Comparison of ENCODE assay signal across 16 cellular contexts in the genomic region with DNA sequence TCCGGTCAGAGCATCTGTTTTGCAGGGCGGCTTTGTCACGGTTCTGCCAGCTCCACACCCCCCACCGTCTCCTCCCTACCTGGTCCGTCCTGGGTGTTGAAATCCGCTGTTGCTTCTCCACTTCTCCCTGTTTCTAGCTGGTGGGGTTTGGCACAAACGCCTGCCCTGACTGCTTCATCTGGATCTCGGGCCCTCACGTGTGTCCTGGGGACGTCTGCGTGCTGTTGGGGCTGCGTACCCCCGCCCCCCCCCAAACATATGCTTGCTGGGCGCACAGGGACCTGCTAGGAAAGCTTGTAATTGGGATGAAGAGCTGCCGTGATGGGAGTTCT. TPM values are rescaled to one million over a fixed set of nuclear protein-coding genes. Genes with fewer than 3 reads are reported as not detected.
DNase-seq lines count a peak whose midpoint lies in the region; ATAC-seq, FAIRE-seq and TF ChIP-seq lines count a peak whose summit lies in the region.
"Had no signal": no experiment of that assay in that cellular context is flagged by ENCODE, and none has a peak within 500 bp of the region (broad histone marks: within the 10 kb centered on the region; RNA-seq: fewer than 3 reads in every experiment).

No MANE protein-coding gene starts in this region.

- SMC1A ChIA-PET in GM12878 (lab: Charles Lee; ENCODE audit: uncharacterized antibody, unreplicated experiment): interaction anchor here (0.6 to 4.4 kb wide), 13 partner anchors 10 to 293 kb away, joined by 3 to 69 read pairs (median 6); a partner anchor contains a TSS

- H3K27me3 Mint-ChIP-seq in activated naive CD4-positive, alpha-beta T cell treated with anti-CD3 and anti-CD28 coated beads, Interleukin-2, amount 50 U/mL, for 24 hours: no peaks in the 10 kb centered on the region

- H3K27me3 ChIP-seq in GM12878 (replicated peaks in 1 of 2; ENCODE audit: control insufficient read depth in 2 of 2, insufficient read depth in 2 of 2, low read length in 1 of 2): no peaks in the 10 kb centered on the region
- no peaks in the 10 kb centered on the region for H3K27me3 ChIP-seq in aorta (ENCODE audit: control insufficient read depth in 1 of 2, insufficient read depth in 2 of 2, low read length in 1 of 2)
- H3K27me3 ChIP-seq: ascending aorta had no signal

- peak overlapping the region; percentile 77 for H3K4me2 ChIP-seq in GM12878 (ENCODE audit: control insufficient read depth, insufficient read depth)

- peaks cover 21% of the 10 kb centered on the region for H3K4me1 ChIP-seq in GM12878 (ENCODE audit: control insufficient read depth, insufficient read depth, low read length)
- H3K4me1 ChIP-seq in aorta (ENCODE audit: control insufficient read depth in 1 of 2, insufficient read depth in 2 of 2, low read length in 2 of 2): no peaks in the 10 kb centered on the region
- H3K4me1 ChIP-seq: prostate gland had no signal

- no peak for FAIRE-seq in GM12878 (lab: Jason Lieb, UNC)

- TF ChIP-seq POLR2A in NB4 (IDR thresholded peaks at IDR 0.05; ENCODE audit: extremely low read depth, insufficient read length) (no peak), GM12878 (IDR thresholded peaks at IDR 0.05; ENCODE audit: low read depth, low read length) (no peak)

- no peak for TF ChIP-seq CTCF in NB4 (IDR thresholded peaks at IDR 0.05; ENCODE audit: low read depth, low read length)
- TF ChIP-seq CTCF in GM12878 (IDR thresholded peaks at IDR 0.05 in 2 of 3, conservative IDR thresholded peaks at IDR 0.05 in 1 of 3; ENCODE audit: control insufficient read depth in 2 of 3, extremely low read depth in 1 of 3, insufficient read depth in 1 of 3, low read depth in 3 of 3, low read length in 3 of 3): no peak
- no peak for TF ChIP-seq CTCF in GM20000 (IDR thresholded peaks at IDR 0.05; ENCODE audit: extremely low read depth, missing control alignments)

- POLR2A ChIA-PET in GM12878 (lab: Charles Lee): interaction anchor here (0.5 to 5.9 kb wide), 10 partner anchors 10 to 245 kb away, joined by 3 to 36 read pairs (median 4); a partner anchor contains a TSS

- H3K27ac ChIP-seq in GM12878 (ENCODE audit: control insufficient read depth, insufficient read depth): peak overlapping the region; percentile 38; the same call in 1 of the 2 replicates
- no peak overlapping the region for H3K27ac ChIP-seq in aorta (ENCODE audit: low read depth in 1 of 2, low read length in 2 of 2)
- H3K27ac ChIP-seq: ascending aorta, epithelial cell of prostate, prostate gland, SJCRH30, spleen, stomach had no signal

- in situ Hi-C loops in GM12878 (cut with MboI): no loop called here

- no peaks in the 10 kb centered on the region; a peak in 1 of 4 replicates for H3K36me3 ChIP-seq in GM12878 (ENCODE audit: control insufficient read depth in 2 of 2, insufficient read depth in 2 of 2, low read length in 1 of 2)
- no peaks in the 10 kb centered on the region for H3K36me3 ChIP-seq in aorta (ENCODE audit: control insufficient read depth in 1 of 2, insufficient read depth in 2 of 2, low read length in 1 of 2)
- H3K36me3 ChIP-seq: ascending aorta, prostate gland, SJCRH30, spleen, stomach had no signal

- no peaks in the 10 kb centered on the region for H3K9me3 Mint-ChIP-seq in activated naive CD4-positive, alpha-beta T cell treated with anti-CD3 and anti-CD28 coated beads, Interleukin-2, amount 50 U/mL, for 24 hours

- peak overlapping the region; percentile 53 for H3K4me3 Mint-ChIP-seq in activated naive CD4-positive, alpha-beta T cell treated with anti-CD3 and anti-CD28 coated beads, Interleukin-2, amount 50 U/mL, for 24 hours

- intact Hi-C loops in GM12878 (cut with micrococcal nuclease; ENCODE audit: unreplicated experiment): no loop called here
- intact Hi-C loops in aorta (cut with DNase I): no loop called here

- 5% methylated on average over 15 of the region's 15 CpGs for WGBS in GM12878 (ENCODE audit: insufficient coverage, insufficient replicate concordance, low lambda C conversion rate, missing lambda C conversion rate)
- WGBS in aorta, 2 donors: 88% methylated on average over 15 of the region's 15 CpGs

- RAD21 ChIA-PET in GM12878 (lab: Charles Lee; ENCODE audit: unreplicated experiment): interaction anchor here (0.9 to 5.4 kb wide), 14 partner anchors 10 to 194 kb away, joined by 3 to 70 read pairs (median 5); no protein-coding TSS in a partner anchor

- no peaks in the 10 kb centered on the region for H3K36me3 Mint-ChIP-seq in activated naive CD4-positive, alpha-beta T cell treated with anti-CD3 and anti-CD28 coated beads, Interleukin-2, amount 50 U/mL, for 24 hours

- CTCF ChIA-PET in GM12878 (lab: Yijun Ruan, JAX): interaction anchor here (0.6 to 4.4 kb wide), 17 partner anchors 10 to 295 kb away, joined by 3 to 83 read pairs (median 4); no protein-coding TSS in a partner anchor

- BruUV-seq in GM12878 (replicated peaks; lab: Mats Ljungman, UMichigan): no TSS peak

- no peaks in the 10 kb centered on the region for H3K79me2 ChIP-seq in GM12878 (ENCODE audit: control insufficient read depth, insufficient read depth, low read length)

- no peak for ATAC-seq in GM12878
- no peak for ATAC-seq in HG03565 (IDR thresholded peaks at IDR 0.05; ENCODE audit: unreplicated experiment)
- no peak for ATAC-seq in aorta (ENCODE audit: low FRiP score)

- DNase-seq in activated naive CD4-positive, alpha-beta T cell treated with anti-CD3 and anti-CD28 coated beads, Interleukin-2, amount 50 U/mL, for 16 hours: no peak
- DNase-seq in NB4 (ENCODE audit: low read depth): no peak
- no peak for DNase-seq in GM12878 (ENCODE audit: low read depth, low spot score)
- no peak for DNase-seq in GM20000 (ENCODE audit: low spot score)
- DNase-seq in aorta: no peak
- no peak for DNase-seq in retina
- DNase-seq: NCI-H1694, NCI-H446, stomach had no signal

- no peaks in the 10 kb centered on the region for H4K20me1 ChIP-seq in GM12878 (ENCODE audit: control insufficient read depth, insufficient read depth)

- TF ChIP-seq RAD21 in GM12878 (IDR thresholded peaks at IDR 0.05; ENCODE audit: insufficient read depth, low read depth, low read length): no peak

- peaks cover 18% of the 10 kb centered on the region for H3K4me1 Mint-ChIP-seq in activated naive CD4-positive, alpha-beta T cell treated with anti-CD3 and anti-CD28 coated beads, Interleukin-2, amount 50 U/mL, for 24 hours

- peak overlapping the region; percentile 23 for H3K4me3 ChIP-seq in NB4 (ENCODE audit: low read depth, low read length)
- H3K4me3 ChIP-seq in GM12878: 0 out of 2 replicates have a peak overlapping the region, but pooled peaks have one; percentile 32
- H3K4me3 ChIP-seq in aorta (ENCODE audit: low read length in 2 of 2): no peak overlapping the region
- H3K4me3 ChIP-seq: ascending aorta, prostate gland, SJCRH30, stomach had no signal

- no peak overlapping the region; the same call in 1 of the 2 replicates for H3K9ac ChIP-seq in GM12878 (ENCODE audit: control insufficient read depth, insufficient read depth, low read length)

- no peak overlapping the region for H2AFZ ChIP-seq in GM12878 (ENCODE audit: control insufficient read depth, low read depth, low read length)

- H3K9me3 ChIP-seq in GM12878 (replicated peaks; ENCODE audit: control insufficient read depth, insufficient read depth, low read length) (no peaks in the 10 kb centered on the region), aorta (ENCODE audit: control insufficient read depth, low read length) (no peaks in the 10 kb centered on the region)
- H3K9me3 ChIP-seq: ascending aorta, prostate gland, SJCRH30, spleen, stomach had no signal

- no peak for TF ChIP-seq EP300 in GM12878 (IDR thresholded peaks at IDR 0.05; ENCODE audit: borderline replicate concordance in 1 of 2, control insufficient read depth in 1 of 2, low read depth in 2 of 2, low read length in 2 of 2)

- H3K27ac Mint-ChIP-seq in activated naive CD4-positive, alpha-beta T cell treated with anti-CD3 and anti-CD28 coated beads, Interleukin-2, amount 50 U/mL, for 24 hours: no peak overlapping the region

TF ChIP-seq in GM12878, 131 proteins besides CTCF, POLR2A, EP300 and RAD21:
- TF ChIP-seq TARDBP (IDR thresholded peaks at IDR 0.05; ENCODE audit: borderline replicate concordance) (peak; percentile 3; the same call in 1 of the 2 replicates), ZNF24 (IDR thresholded peaks at IDR 0.05) (no peak), STAT1 (conservative IDR thresholded peaks at IDR 0.05) (no peak), MEF2B (IDR thresholded peaks at IDR 0.05; ENCODE audit: partially characterized antibody, poor library complexity, severe bottlenecking) (peak; percentile 0)
- TF ChIP-seq, protein P1, sequence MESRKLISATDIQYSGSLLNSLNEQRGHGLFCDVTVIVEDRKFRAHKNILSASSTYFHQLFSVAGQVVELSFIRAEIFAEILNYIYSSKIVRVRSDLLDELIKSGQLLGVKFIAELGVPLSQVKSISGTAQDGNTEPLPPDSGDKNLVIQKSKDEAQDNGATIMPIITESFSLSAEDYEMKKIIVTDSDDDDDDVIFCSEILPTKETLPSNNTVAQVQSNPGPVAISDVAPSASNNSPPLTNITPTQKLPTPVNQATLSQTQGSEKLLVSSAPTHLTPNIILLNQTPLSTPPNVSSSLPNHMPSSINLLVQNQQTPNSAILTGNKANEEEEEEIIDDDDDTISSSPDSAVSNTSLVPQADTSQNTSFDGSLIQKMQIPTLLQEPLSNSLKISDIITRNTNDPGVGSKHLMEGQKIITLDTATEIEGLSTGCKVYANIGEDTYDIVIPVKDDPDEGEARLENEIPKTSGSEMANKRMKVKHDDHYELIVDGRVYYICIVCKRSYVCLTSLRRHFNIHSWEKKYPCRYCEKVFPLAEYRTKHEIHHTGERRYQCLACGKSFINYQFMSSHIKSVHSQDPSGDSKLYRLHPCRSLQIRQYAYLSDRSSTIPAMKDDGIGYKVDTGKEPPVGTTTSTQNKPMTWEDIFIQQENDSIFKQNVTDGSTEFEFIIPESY (IDR thresholded peaks at IDR 0.05): no peak

RNA-seq across cellular contexts. Expression of a gene that starts 11.3 kb away (rescaled TPM):
- 5.4 and 6.5 TPM in 2 replicates for total RNA-seq in GM12878 (2013; cell fraction: nucleolus; rRNA removed)
- 0.62 and 1.1 TPM in 2 replicates for total RNA-seq in GM12878 (2014; rRNA removed)
- total RNA-seq in GM12878 (2014; rRNA removed; fragmentation: Illumina TruSeq; extraction: Trizol): 0.60 and 0.67 TPM in 2 replicates
- 1.2 and 1.4 TPM in 2 replicates for total RNA-seq in GM12878 (2021)
- 0.16 TPM for polyA plus RNA-seq in GM12878 (2011; ENCODE audit: low read depth)
- polyA plus RNA-seq in GM12878 (2011; rRNA removed): 0.95 TPM in 2 replicates
- polyA plus RNA-seq in GM12878 (2011; cell fraction: cytosol; rRNA removed): 1.1 and 1.5 TPM in 2 replicates
- 3.1 and 4.2 TPM in 2 replicates for polyA plus RNA-seq in GM12878 (2011; cell fraction: nucleus; rRNA removed)
- 0.30 and 0.52 TPM in 2 replicates for polyA plus RNA-seq in GM12878 (2012)
- polyA plus RNA-seq in GM12878 (2014; fragmentation: Illumina TruSeq; extraction: Trizol): 0.33 and 0.59 TPM in 2 replicates
- under 1 TPM; 0.02 to 0.11 TPM for polyA plus RNA-seq in GM12878 (2014; fragmentation: Nextera tagmentation; extraction: Ambion mirVana)
- 0.72 and 0.77 TPM in 2 replicates for polyA plus RNA-seq in GM12878 (2014; rRNA removed)
- polyA plus RNA-seq in GM12878 (2016; fragmentation: Nextera tagmentation; extraction: Ambion mirVana): 1 to 10 TPM; 1.5 to 2.0 TPM
- polyA minus RNA-seq in GM12878 (2011; rRNA and poly(A)+ RNA removed): 2.6 and 4.7 TPM in 2 replicates
- polyA minus RNA-seq in GM12878 (2011; cell fraction: cytosol; rRNA and poly(A)+ RNA removed): 0.67 and 1.5 TPM in 2 replicates
- 2.2 and 5.6 TPM in 2 replicates for polyA minus RNA-seq in GM12878 (2011; cell fraction: nucleus; rRNA and poly(A)+ RNA removed)
- total RNA-seq in aorta: 1 to 10 TPM; 1.1 to 2.0 TPM
- polyA plus RNA-seq in aorta: under 1 TPM in 1 of 2 donors, not detected in 1; 0.13 TPM
- total RNA-seq: ascending aorta had no signal
- polyA plus RNA-seq: stomach had no signal

Comparison
In these comparisons a context has a peak if more than half of its experiments do, and no peak if none do; other contexts are left out.
1. H3K4me3 ChIP-seq: peak in NB4 (single experiment) and GM12878 (single experiment); none in aorta (0 of 2).